In the genomic region with DNA sequence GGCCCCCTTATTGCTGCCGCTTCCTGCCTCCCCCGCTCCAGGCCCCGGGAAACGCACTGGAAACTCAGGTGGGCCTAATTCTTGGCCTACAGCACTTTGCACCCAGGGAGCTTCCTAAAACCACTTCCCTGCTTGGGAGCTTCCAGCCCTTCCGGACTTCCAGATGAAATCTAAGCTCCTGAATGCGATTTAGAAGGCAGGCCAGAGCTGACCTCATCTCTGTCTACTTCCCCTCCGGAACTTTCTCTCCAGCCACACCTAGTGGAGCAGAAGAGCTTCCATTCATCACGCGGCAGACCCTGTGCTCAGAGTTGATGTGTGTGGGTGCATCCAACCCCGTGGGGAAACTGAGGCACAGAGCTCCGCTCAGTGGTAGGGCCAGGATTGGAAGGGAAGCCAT, we compare ENCODE assay signal across 16 cellular contexts.
"Had no signal": no experiment of that assay in that cellular context is flagged by ENCODE, and none has a peak within 500 bp of the region (broad histone marks: within the 10 kb centered on the region; RNA-seq: fewer than 3 reads in every experiment).

No MANE protein-coding gene starts in this region.

- H3K4me3 ChIP-seq: body of pancreas, gastrocnemius medialis, lower lobe of right lung, neural progenitor cell, ovary, transverse colon had no signal

- H3K27ac ChIP-seq: body of pancreas, gastrocnemius medialis, lower lobe of right lung, neural progenitor cell, ovary, transverse colon had no signal

- H3K27me3 ChIP-seq: body of pancreas, gastrocnemius medialis, neural progenitor cell, ovary, transverse colon had no signal

- H3K9ac ChIP-seq: neural progenitor cell had no signal

- H3K4me1 ChIP-seq: body of pancreas, gastrocnemius medialis, lower lobe of right lung, transverse colon had no signal

- H3K4me2 ChIP-seq: neural progenitor cell had no signal

- DNase-seq: activated B cell treated with CpG ODN at 0.5 μM for 24 hours; activated CD4-positive, alpha-beta T cell treated with anti-CD3 and anti-CD28 coated beads, Interleukin-2, amount 10 ng/mL, durations not matched to agents 7 days and 5 days; activated CD8-positive, alpha-beta memory T cell treated with anti-CD3 and anti-CD28 coated beads, Interleukin-2, amount 50 U/mL, for 48 hours; activated gamma-delta T cell treated with Interleukin-2 at 50 U/mL for 16 hours; activated T-cell treated with anti-CD3 and anti-CD28 coated beads, Interleukin-2, amount 50 U/mL, for 72 hours; amniotic stem cell; body of pancreas; cortex of kidney; effector memory CD4-positive, alpha-beta T cell; gastrocnemius medialis; lower lobe of right lung; midbrain; ovary; transverse colon had no signal

- H2AFZ ChIP-seq: neural progenitor cell had no signal

- H3K9me3 ChIP-seq: body of pancreas, gastrocnemius medialis, lower lobe of right lung, ovary, transverse colon had no signal

- ATAC-seq: activated T-cell treated with anti-CD3 and anti-CD28 coated beads, Interleukin-2, amount 50 U/mL, for 72 hours; body of pancreas; lower lobe of right lung; stimulated activated memory B cell treated with anti-CD40 and anti-IgM and Interleukin-4, amounts not matched to agents 10 μg/mL and 1 μg/mL and 100 μg/mL, for 72 hours had no signal

- H3K36me3 ChIP-seq: gastrocnemius medialis, lower lobe of right lung, neural progenitor cell, ovary, transverse colon had no signal
